7 cellular contexts compared by ENCODE assay signal in the genomic region with DNA sequence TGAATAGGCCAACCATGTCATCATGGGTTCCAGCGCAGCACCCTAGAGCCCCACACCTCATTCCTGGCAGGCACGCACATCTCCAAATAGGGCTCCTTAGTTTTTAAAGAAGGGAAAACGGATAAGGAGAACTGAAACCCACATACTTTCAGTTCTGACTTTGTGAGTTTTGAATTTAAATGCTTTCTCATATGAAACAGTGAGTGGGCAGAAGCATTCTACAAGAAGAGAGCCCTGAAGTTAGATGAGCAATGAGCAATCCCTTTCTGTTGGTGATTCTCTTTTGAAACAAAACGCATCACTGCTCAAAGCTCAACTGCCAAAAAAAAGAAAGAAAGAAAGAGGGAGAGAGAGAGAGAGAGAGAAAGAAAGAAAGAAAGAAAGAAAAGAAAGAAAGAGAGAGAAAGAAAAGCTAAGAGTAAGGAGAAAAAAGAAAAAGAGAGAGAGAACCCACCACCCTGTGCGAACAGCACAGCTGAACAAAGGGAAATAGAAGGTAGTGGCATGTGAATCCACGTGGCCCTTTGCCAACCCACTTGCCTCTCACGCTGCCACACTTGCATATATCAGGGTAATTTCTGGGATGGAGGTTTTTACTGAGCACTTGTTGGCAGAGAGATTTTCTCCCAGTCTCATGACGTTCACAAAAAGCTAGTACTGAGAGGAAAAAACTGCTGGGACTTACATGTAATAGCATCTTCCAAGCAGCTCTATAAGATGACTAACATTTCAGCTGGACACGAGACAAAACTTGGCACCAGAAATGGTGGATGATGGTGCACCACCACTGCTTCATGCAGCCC. TPM values are rescaled to one million over a fixed set of nuclear protein-coding genes. Genes with fewer than 3 reads are reported as not detected.
DNase-seq lines count a peak whose midpoint lies in the region; ATAC-seq and TF ChIP-seq lines count a peak whose summit lies in the region.

No MANE protein-coding gene starts in this region.

- no peak overlapping the region for H3K4me2 ChIP-seq in PC-3 (ENCODE audit: low read length)

- no peaks in the 10 kb centered on the region for H3K27me3 ChIP-seq in PC-3 (ENCODE audit: low read length)

- H3K27ac ChIP-seq in PC-3 (ENCODE audit: low read length) = peak overlapping the region; percentile 97

- peaks cover 9% of the 10 kb centered on the region for H3F3A ChIP-seq in PC-3 (ENCODE audit: low read length, unreplicated experiment)

- no peak for TF ChIP-seq CTCF in PC-3 (conservative IDR thresholded peaks at IDR 0.05; ENCODE audit: low read depth, low read length)

- H3K9me2 ChIP-seq in PC-3 (replicated peaks; ENCODE audit: low read length) = no peaks in the 10 kb centered on the region

- DNase-seq in PC-3 (no peak), head of caudate nucleus (peak in 39 of 42 donors; percentile 12 to 72 (median 48)), NCI-H526 (lab: John Stamatoyannopoulos, UW) (no peak), DMS53 treated with DMSO at 0.1 percent for 48 hours (lab: John Stamatoyannopoulos, UW; ENCODE audit: unreplicated experiment) (no peak)

- CTCF ChIA-PET in PC-3 (lab: Charles Lee) = no interaction called here

- no TSS peak for BruUV-seq in PC-3 (replicated peaks; lab: Mats Ljungman, UMichigan)

- POLR2A ChIA-PET in PC-3 (lab: Charles Lee; ENCODE audit: unreplicated experiment) = no interaction called here

- no peak overlapping the region for H2AFZ ChIP-seq in PC-3 (ENCODE audit: low read length)

- ATAC-seq in GM18868 (IDR thresholded peaks at IDR 0.05; ENCODE audit: unreplicated experiment) (peak; percentile 56), HG02678 (IDR thresholded peaks at IDR 0.05; ENCODE audit: unreplicated experiment) (peak; percentile 44), PC-3 (no peak), GM21737 (IDR thresholded peaks at IDR 0.05; ENCODE audit: unreplicated experiment) (no peak)

- no peak overlapping the region for H3K4me3 ChIP-seq in PC-3 (ENCODE audit: low read length)

- peaks cover 78% of the 10 kb centered on the region for H3K4me1 ChIP-seq in PC-3 (ENCODE audit: insufficient read depth, low read length)

- no peaks in the 10 kb centered on the region for H4K20me1 ChIP-seq in PC-3 (ENCODE audit: low read length)

- no peaks in the 10 kb centered on the region for H3K36me3 ChIP-seq in PC-3 (ENCODE audit: low read depth, low read length)

- H3K9ac ChIP-seq in PC-3 (ENCODE audit: low read length) = no peak overlapping the region

- no peaks in the 10 kb centered on the region for H3K79me2 ChIP-seq in PC-3 (ENCODE audit: low read length)

- H3K9me3 ChIP-seq in PC-3 (ENCODE audit: low read length) = no peaks in the 10 kb centered on the region

- intact Hi-C loops in PC-3 (cut with micrococcal nuclease) (loop anchor here (5.0 kb wide), 2 partner anchors 116 to 176 kb away; no protein-coding TSS in a partner anchor), head of caudate nucleus (cut with DNase I) (no loop called here)

RNA-seq across cellular contexts. Expression of a gene that starts 31.0 kb away (rescaled TPM):
- total RNA-seq in PC-3 (2014; rRNA removed) = 1,640 and 2,159 TPM in 2 replicates

RNA-seq across cellular contexts. Expression of a gene that starts 38.5 kb away (rescaled TPM):
- total RNA-seq in PC-3 (2014; rRNA removed) = not detected in 2 replicates

Comparison
In these comparisons a context has a peak if more than half of its experiments do, and no peak if none do; other contexts are left out.
1. ATAC-seq: peak in GM18868 (single experiment) and HG02678 (single experiment); none in PC-3 (single experiment) and GM21737 (single experiment).
2. DNase-seq: peak in head of caudate nucleus (39 of 42); none in PC-3 (single experiment), NCI-H526 (0 of 2) and DMS53 treated with DMSO at 0.1 percent for 48 hours (single experiment).